Comparison of ENCODE assay signal across 9 cellular contexts in the genomic region with DNA sequence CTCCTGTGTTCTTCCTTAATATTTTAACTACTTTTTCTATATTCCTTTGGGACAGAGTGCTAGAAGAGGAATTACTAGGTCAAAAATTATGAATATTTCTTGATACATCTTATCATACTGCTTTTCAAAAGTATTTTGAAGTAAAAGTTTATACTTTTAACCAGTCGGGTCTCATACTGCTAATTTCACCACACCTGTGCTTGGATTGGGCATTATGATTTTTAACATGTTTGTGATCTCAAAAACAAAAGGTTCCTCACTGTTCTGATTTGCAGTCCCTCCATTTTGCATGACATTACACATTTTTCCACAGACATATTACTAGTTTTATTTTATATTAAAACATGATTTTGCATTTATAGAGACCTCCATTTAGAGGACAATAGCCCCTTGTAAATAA.
"Had no signal": no experiment of that assay in that cellular context is flagged by ENCODE, and none has a peak within 500 bp of the region (broad histone marks: within the 10 kb centered on the region; RNA-seq: fewer than 3 reads in every experiment).

No MANE protein-coding gene starts in this region.

- H3K9ac ChIP-seq: GM23248 had no signal

- H3K27ac Mint-ChIP-seq: HFFc6, IgD-negative memory B cell had no signal

- DNase-seq: GM23248, GOT3, H7, HFFc6 had no signal

- H2AFZ ChIP-seq: GM23248 had no signal

- H3K27ac ChIP-seq: GM23248, HL-60 had no signal

- H3K4me3 Mint-ChIP-seq: HFFc6, IgD-negative memory B cell had no signal

- ATAC-seq: HCT116, HepG2 had no signal

- H3K9me3 ChIP-seq: HAP-1 had no signal

- H3K27me3 Mint-ChIP-seq: IgD-negative memory B cell had no signal

- FAIRE-seq: HepG2 had no signal

- H3K9me3 Mint-ChIP-seq: HFFc6, IgD-negative memory B cell had no signal

- H3K4me3 ChIP-seq: GM23248, HAP-1 had no signal
